14 cellular contexts compared by ENCODE assay signal in the genomic region with DNA sequence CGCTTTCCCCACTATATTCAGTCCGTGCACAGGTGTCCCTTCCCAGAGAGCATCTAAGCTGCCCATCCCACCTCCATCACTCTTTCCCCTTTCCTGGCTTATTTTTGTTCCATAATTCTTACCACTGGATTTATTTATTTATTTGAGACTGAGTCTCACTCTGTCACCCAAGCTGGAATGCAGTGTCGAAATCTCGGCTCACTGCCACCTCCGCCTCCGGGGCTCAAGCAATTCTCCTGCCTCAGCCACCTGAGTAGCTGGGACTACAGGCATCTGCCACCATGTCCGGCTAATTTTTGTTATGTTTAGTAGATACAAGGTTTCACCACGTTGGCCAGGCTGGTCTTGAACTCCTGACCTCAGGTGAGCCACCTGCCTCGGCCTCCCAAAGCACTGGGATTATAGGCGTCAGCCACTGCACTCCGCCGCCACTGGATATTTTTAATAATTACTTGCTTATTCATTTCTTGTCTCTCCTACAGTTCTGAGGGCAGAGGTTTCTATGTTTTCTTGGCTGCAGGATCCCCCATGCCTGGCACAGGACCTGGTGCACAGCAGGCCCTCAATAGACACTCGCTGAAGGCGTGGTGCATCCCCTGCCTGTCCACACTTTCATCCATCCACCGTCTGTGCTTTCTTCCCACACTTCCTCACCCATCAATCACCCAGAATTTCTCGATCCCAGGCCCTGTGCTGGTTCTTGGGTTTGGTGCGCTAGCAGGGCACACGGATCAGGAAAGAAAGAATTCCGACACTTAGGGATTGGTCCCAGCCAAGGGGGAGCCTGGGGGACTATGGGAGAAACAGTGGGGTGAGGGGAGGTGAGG. TPM values are rescaled to one million over a fixed set of nuclear protein-coding genes. Genes with fewer than 3 reads are reported as not detected.
DNase-seq lines count a peak whose midpoint lies in the region; ATAC-seq and TF ChIP-seq lines count a peak whose summit lies in the region.
"Had no signal": no experiment of that assay in that cellular context is flagged by ENCODE, and none has a peak within 500 bp of the region (broad histone marks: within the 10 kb centered on the region; RNA-seq: fewer than 3 reads in every experiment).

No MANE protein-coding gene starts in this region.

- H3K36me3 ChIP-seq in suprapubic skin, result no peaks in the 10 kb centered on the region
- H3K36me3 ChIP-seq: ascending aorta, ovary, uterus had no signal

- no peaks in the 10 kb centered on the region for H3K9me3 ChIP-seq in suprapubic skin
- H3K9me3 ChIP-seq: ascending aorta, ovary, uterus had no signal

- H3K27ac Mint-ChIP-seq in activated T-cell treated with anti-CD3 and anti-CD28 coated beads, Interleukin-2, amount 50 U/mL, for 24 hours, result no peak overlapping the region
- H3K27ac Mint-ChIP-seq in activated T-cell treated with anti-CD3 and anti-CD28 coated beads, Interleukin-2, amount 50 U/mL, for 72 hours, result no peak overlapping the region
- peak overlapping the region; percentile 59 for H3K27ac Mint-ChIP-seq in activated naive CD8-positive, alpha-beta T cell treated with anti-CD3 and anti-CD28 coated beads, Interleukin-2, amount 10 ng/mL, durations not matched to agents 7 days and 5 days

- peak; percentile 25 for DNase-seq in activated T-cell treated with anti-CD3 and anti-CD28 coated beads, Interleukin-2, amount 50 U/mL, for 24 hours
- no peak for DNase-seq in activated T-cell treated with anti-CD3 and anti-CD28 coated beads, Interleukin-2, amount 50 U/mL, for 72 hours
- no peak for DNase-seq in activated naive CD8-positive, alpha-beta T cell treated with anti-CD3 and anti-CD28 coated beads, Interleukin-2, amount 10 ng/mL, durations not matched to agents 7 days and 5 days
- peak; percentile 76 for DNase-seq in left lobe of liver (ENCODE audit: low spot score)
- peak; percentile 66 to 78 for DNase-seq in suprapubic skin (ENCODE audit: low spot score in 2 of 2)
- DNase-seq in NCI-H2029 treated with DMSO at 0.1 percent for 48 hours (lab: John Stamatoyannopoulos, UW), result no peak
- DNase-seq: KG1, kidney glomerular epithelial cell had no signal

- H3K27me3 Mint-ChIP-seq in activated T-cell treated with anti-CD3 and anti-CD28 coated beads, Interleukin-2, amount 50 U/mL, for 24 hours, result no peaks in the 10 kb centered on the region
- no peaks in the 10 kb centered on the region for H3K27me3 Mint-ChIP-seq in activated T-cell treated with anti-CD3 and anti-CD28 coated beads, Interleukin-2, amount 50 U/mL, for 72 hours (ENCODE audit: low read depth)
- H3K27me3 Mint-ChIP-seq in activated naive CD8-positive, alpha-beta T cell treated with anti-CD3 and anti-CD28 coated beads, Interleukin-2, amount 10 ng/mL, durations not matched to agents 7 days and 5 days, result no peaks in the 10 kb centered on the region

- no peak for TF ChIP-seq POLR2A in suprapubic skin (IDR thresholded peaks at IDR 0.05)

- H3K4me3 ChIP-seq in suprapubic skin, result no peak overlapping the region
- H3K4me3 ChIP-seq: ascending aorta, ovary, SK-N-MC, uterus had no signal

- peaks cover 53% of the 10 kb centered on the region for H3K4me1 ChIP-seq in suprapubic skin
- H3K4me1 ChIP-seq: ascending aorta had no signal

- H3K27me3 ChIP-seq in suprapubic skin, result no peaks in the 10 kb centered on the region
- H3K27me3 ChIP-seq: ascending aorta, ovary, uterus had no signal

- WGBS in suprapubic skin, result 60% methylated on average over 19 of the region's 19 CpGs

- peak overlapping the region; percentile 96 for H3K27ac ChIP-seq in suprapubic skin
- H3K27ac ChIP-seq: ascending aorta, ovary, SK-N-MC, uterus had no signal

- peaks cover 18% of the 10 kb centered on the region for H3K4me1 Mint-ChIP-seq in activated T-cell treated with anti-CD3 and anti-CD28 coated beads, Interleukin-2, amount 50 U/mL, for 24 hours (ENCODE audit: low read depth)
- peaks cover 30% of the 10 kb centered on the region for H3K4me1 Mint-ChIP-seq in activated T-cell treated with anti-CD3 and anti-CD28 coated beads, Interleukin-2, amount 50 U/mL, for 72 hours (ENCODE audit: low read depth)
- peaks cover 14% of the 10 kb centered on the region for H3K4me1 Mint-ChIP-seq in activated naive CD8-positive, alpha-beta T cell treated with anti-CD3 and anti-CD28 coated beads, Interleukin-2, amount 10 ng/mL, durations not matched to agents 7 days and 5 days

- no peak for TF ChIP-seq CTCF in suprapubic skin (IDR thresholded peaks at IDR 0.05)

- ATAC-seq in activated T-cell treated with anti-CD3 and anti-CD28 coated beads, Interleukin-2, amount 50 U/mL, for 72 hours (replicated peaks in 1 of 2), result no peak
- ATAC-seq in activated naive CD8-positive, alpha-beta T cell treated with anti-CD3 and anti-CD28 coated beads, Interleukin-2, amount 10 ng/mL, durations not matched to agents 7 days and 5 days (ENCODE audit: low read depth), result no peak
- peak; percentile 58 for ATAC-seq in left lobe of liver
- no peak for ATAC-seq in GM21576 (IDR thresholded peaks at IDR 0.05; ENCODE audit: unreplicated experiment)
- ATAC-seq in HG02973 (IDR thresholded peaks at IDR 0.05; ENCODE audit: unreplicated experiment), result no peak

- H3K9me3 Mint-ChIP-seq in activated T-cell treated with anti-CD3 and anti-CD28 coated beads, Interleukin-2, amount 50 U/mL, for 24 hours, result no peaks in the 10 kb centered on the region
- H3K9me3 Mint-ChIP-seq in activated T-cell treated with anti-CD3 and anti-CD28 coated beads, Interleukin-2, amount 50 U/mL, for 72 hours, result no peaks in the 10 kb centered on the region
- no peaks in the 10 kb centered on the region for H3K9me3 Mint-ChIP-seq in activated naive CD8-positive, alpha-beta T cell treated with anti-CD3 and anti-CD28 coated beads, Interleukin-2, amount 10 ng/mL, durations not matched to agents 7 days and 5 days

- no peaks in the 10 kb centered on the region for H3K36me3 Mint-ChIP-seq in activated T-cell treated with anti-CD3 and anti-CD28 coated beads, Interleukin-2, amount 50 U/mL, for 24 hours (ENCODE audit: low read depth)
- no peaks in the 10 kb centered on the region for H3K36me3 Mint-ChIP-seq in activated T-cell treated with anti-CD3 and anti-CD28 coated beads, Interleukin-2, amount 50 U/mL, for 72 hours (ENCODE audit: insufficient read depth in 2 of 2)
- H3K36me3 Mint-ChIP-seq in activated naive CD8-positive, alpha-beta T cell treated with anti-CD3 and anti-CD28 coated beads, Interleukin-2, amount 10 ng/mL, durations not matched to agents 7 days and 5 days, result no peaks in the 10 kb centered on the region

- TF ChIP-seq EP300 in suprapubic skin (IDR thresholded peaks at IDR 0.05), result no peak

- H3K4me3 Mint-ChIP-seq in activated T-cell treated with anti-CD3 and anti-CD28 coated beads, Interleukin-2, amount 50 U/mL, for 24 hours, result no peak overlapping the region
- H3K4me3 Mint-ChIP-seq in activated T-cell treated with anti-CD3 and anti-CD28 coated beads, Interleukin-2, amount 50 U/mL, for 72 hours, result no peak overlapping the region
- no peak overlapping the region for H3K4me3 Mint-ChIP-seq in activated naive CD8-positive, alpha-beta T cell treated with anti-CD3 and anti-CD28 coated beads, Interleukin-2, amount 10 ng/mL, durations not matched to agents 7 days and 5 days

- POLR2A ChIA-PET in activated naive CD8-positive, alpha-beta T cell treated with anti-CD3 and anti-CD28 coated beads, Interleukin-2, amount 10 ng/mL, durations not matched to agents 7 days and 5 days (lab: Charles Lee), result no interaction called here

RNA-seq across cellular contexts. Expression of gene ADGRG1, which starts 9.9 kb away (rescaled TPM):
- 10 to 100 TPM in 1 of 2 donors, 1 to 10 TPM in 1; 9.0 to 21.3 TPM for total RNA-seq in activated T-cell treated with anti-CD3 and anti-CD28 coated beads, Interleukin-2, amount 50 U/mL, for 72 hours
- total RNA-seq in activated naive CD8-positive, alpha-beta T cell treated with anti-CD3 and anti-CD28 coated beads, Interleukin-2, amount 10 ng/mL, durations not matched to agents 7 days and 5 days, result 1 to 10 TPM; 4.3 to 5.6 TPM
- total RNA-seq in left lobe of liver (5.1 TPM), suprapubic skin (100 to 1,000 TPM; 107 to 202 (median 139) TPM)

RNA-seq across cellular contexts. Expression of gene ADGRG3, which starts 49.6 kb away (rescaled TPM):
- under 1 TPM in 1 of 2 donors, not detected in 1; 0.09 TPM for total RNA-seq in activated T-cell treated with anti-CD3 and anti-CD28 coated beads, Interleukin-2, amount 50 U/mL, for 72 hours
- not detected for total RNA-seq in activated naive CD8-positive, alpha-beta T cell treated with anti-CD3 and anti-CD28 coated beads, Interleukin-2, amount 10 ng/mL, durations not matched to agents 7 days and 5 days
- 0.43 TPM for total RNA-seq in left lobe of liver
- total RNA-seq in suprapubic skin, result 1 to 10 TPM in 2 of 4 donors, under 1 TPM in 1, not detected in 1; 0.32 to 2.0 (median 2.0) TPM
- total RNA-seq: ascending aorta had no signal

Comparison
In these comparisons a context has a peak if more than half of its experiments do, and no peak if none do; other contexts are left out.
1. DNase-seq: peak in activated T-cell treated with anti-CD3 and anti-CD28 coated beads, Interleukin-2, amount 50 U/mL, for 24 hours (single experiment), left lobe of liver (single experiment) and suprapubic skin (2 of 2); none in activated T-cell treated with anti-CD3 and anti-CD28 coated beads, Interleukin-2, amount 50 U/mL, for 72 hours (0 of 2), activated naive CD8-positive, alpha-beta T cell treated with anti-CD3 and anti-CD28 coated beads, Interleukin-2, amount 10 ng/mL, durations not matched to agents 7 days and 5 days (single experiment) and NCI-H2029 treated with DMSO at 0.1 percent for 48 hours (single experiment).
2. RNA of gene ADGRG1, which starts 9.9 kb away (total RNA-seq): 107 to 202 TPM in suprapubic skin; 9.0 to 21.3 TPM in activated T-cell treated with anti-CD3 and anti-CD28 coated beads, Interleukin-2, amount 50 U/mL, for 72 hours, 4.3 to 5.6 TPM in activated naive CD8-positive, alpha-beta T cell treated with anti-CD3 and anti-CD28 coated beads, Interleukin-2, amount 10 ng/mL, durations not matched to agents 7 days and 5 days and 5.1 TPM in left lobe of liver (single experiment); every median in the first group is over 4 times any median in the second.